ENCODE assay signal across 1 cellular context in the genomic region with DNA sequence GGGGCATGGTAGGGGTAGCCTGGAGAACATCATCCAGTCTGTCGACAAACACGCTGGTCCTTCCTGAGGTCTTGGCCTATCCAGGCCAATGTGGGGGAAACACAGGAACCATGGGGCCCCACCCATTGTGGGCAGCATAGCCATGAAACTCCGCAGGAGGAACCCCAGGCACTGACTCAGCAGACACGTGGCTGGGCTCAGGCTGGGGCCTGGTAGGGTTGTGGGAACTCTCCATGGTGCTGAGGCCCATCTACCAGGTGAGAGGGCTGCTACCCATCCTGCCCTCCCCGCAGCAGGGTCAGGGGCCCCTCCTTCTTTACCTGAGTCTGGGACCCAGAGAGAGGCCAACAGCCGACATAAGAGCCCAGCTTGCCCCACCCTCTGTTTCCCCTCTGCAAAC.
TF ChIP-seq lines count a peak whose summit lies in the region.

No MANE protein-coding gene starts in this region.

TF ChIP-seq in HepG2, 621 proteins besides CTCF, POLR2A, EP300 and RAD21 (continued from another document and continues in another):
- TF ChIP-seq, protein P1, sequence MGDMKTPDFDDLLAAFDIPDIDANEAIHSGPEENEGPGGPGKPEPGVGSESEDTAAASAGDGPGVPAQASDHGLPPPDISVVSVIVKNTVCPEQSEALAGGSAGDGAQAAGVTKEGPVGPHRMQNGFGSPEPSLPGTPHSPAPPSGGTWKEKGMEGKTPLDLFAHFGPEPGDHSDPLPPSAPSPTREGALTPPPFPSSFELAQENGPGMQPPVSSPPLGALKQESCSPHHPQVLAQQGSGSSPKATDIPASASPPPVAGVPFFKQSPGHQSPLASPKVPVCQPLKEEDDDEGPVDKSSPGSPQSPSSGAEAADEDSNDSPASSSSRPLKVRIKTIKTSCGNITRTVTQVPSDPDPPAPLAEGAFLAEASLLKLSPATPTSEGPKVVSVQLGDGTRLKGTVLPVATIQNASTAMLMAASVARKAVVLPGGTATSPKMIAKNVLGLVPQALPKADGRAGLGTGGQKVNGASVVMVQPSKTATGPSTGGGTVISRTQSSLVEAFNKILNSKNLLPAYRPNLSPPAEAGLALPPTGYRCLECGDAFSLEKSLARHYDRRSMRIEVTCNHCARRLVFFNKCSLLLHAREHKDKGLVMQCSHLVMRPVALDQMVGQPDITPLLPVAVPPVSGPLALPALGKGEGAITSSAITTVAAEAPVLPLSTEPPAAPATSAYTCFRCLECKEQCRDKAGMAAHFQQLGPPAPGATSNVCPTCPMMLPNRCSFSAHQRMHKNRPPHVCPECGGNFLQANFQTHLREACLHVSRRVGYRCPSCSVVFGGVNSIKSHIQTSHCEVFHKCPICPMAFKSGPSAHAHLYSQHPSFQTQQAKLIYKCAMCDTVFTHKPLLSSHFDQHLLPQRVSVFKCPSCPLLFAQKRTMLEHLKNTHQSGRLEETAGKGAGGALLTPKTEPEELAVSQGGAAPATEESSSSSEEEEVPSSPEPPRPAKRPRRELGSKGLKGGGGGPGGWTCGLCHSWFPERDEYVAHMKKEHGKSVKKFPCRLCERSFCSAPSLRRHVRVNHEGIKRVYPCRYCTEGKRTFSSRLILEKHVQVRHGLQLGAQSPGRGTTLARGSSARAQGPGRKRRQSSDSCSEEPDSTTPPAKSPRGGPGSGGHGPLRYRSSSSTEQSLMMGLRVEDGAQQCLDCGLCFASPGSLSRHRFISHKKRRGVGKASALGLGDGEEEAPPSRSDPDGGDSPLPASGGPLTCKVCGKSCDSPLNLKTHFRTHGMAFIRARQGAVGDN (CRISPR knock-in tag; IDR thresholded peaks at IDR 0.05), result peak; percentile 34; the same call in 1 of the 2 replicates
- TF ChIP-seq ZNF260 (CRISPR knock-in tag; IDR thresholded peaks at IDR 0.05; ENCODE audit: borderline replicate concordance, low read depth) (no peak), ASH2L (IDR thresholded peaks at IDR 0.05; ENCODE audit: insufficient read length, low read depth, low read length) (no peak), PHF20 (CRISPR knock-in tag; IDR thresholded peaks at IDR 0.05) (0 out of 2 replicates have a peak, but pooled peaks have one; percentile 27), ZNF841 (CRISPR knock-in tag; IDR thresholded peaks at IDR 0.05; ENCODE audit: borderline replicate concordance) (no peak), BORCS8-MEF2B (CRISPR knock-in tag; IDR thresholded peaks at IDR 0.05) (0 out of 2 replicates have a peak, but pooled peaks have one; percentile 39), ZNF569 (CRISPR knock-in tag; IDR thresholded peaks at IDR 0.05; ENCODE audit: borderline replicate concordance) (no peak), ZNF883 (CRISPR knock-in tag; IDR thresholded peaks at IDR 0.05; ENCODE audit: not compliant biosample characterization) (no peak), NRL (CRISPR knock-in tag; IDR thresholded peaks at IDR 0.05; ENCODE audit: borderline replicate concordance) (no peak), CENPX (CRISPR knock-in tag; IDR thresholded peaks at IDR 0.05) (no peak), NFE2 (CRISPR knock-in tag; IDR thresholded peaks at IDR 0.05) (no peak), ZNF7 (CRISPR knock-in tag; IDR thresholded peaks at IDR 0.05) (no peak), ZFP36L2 (CRISPR knock-in tag; IDR thresholded peaks at IDR 0.05) (0 out of 2 replicates have a peak, but pooled peaks have one; percentile 50), NKX3-1 (CRISPR knock-in tag; IDR thresholded peaks at IDR 0.05) (peak; percentile 81), ZNF331 (CRISPR knock-in tag; IDR thresholded peaks at IDR 0.05) (peak; percentile 75), PHF8 (CRISPR knock-in tag; IDR thresholded peaks at IDR 0.05) (no peak), SATB2 (CRISPR knock-in tag; IDR thresholded peaks at IDR 0.05) (peak; percentile 63; the same call in 1 of the 2 replicates), ZNF33B (CRISPR knock-in tag; IDR thresholded peaks at IDR 0.05) (no peak), MAFF (IDR thresholded peaks at IDR 0.05; ENCODE audit: low read depth, low read length) (peak; percentile 17; the same call in 1 of the 2 replicates), ARNT2 (CRISPR knock-in tag; IDR thresholded peaks at IDR 0.05; ENCODE audit: low read depth) (0 out of 2 replicates have a peak, but pooled peaks have one; percentile 39), FOSL2 (CRISPR knock-in tag; IDR thresholded peaks at IDR 0.05) (peak; percentile 58), TEAD2 (CRISPR knock-in tag; IDR thresholded peaks at IDR 0.05) (no peak), GATAD2A (CRISPR knock-in tag; IDR thresholded peaks at IDR 0.05) (no peak), ZNF343 (CRISPR knock-in tag; IDR thresholded peaks at IDR 0.05) (peak; percentile 19; the same call in 1 of the 2 replicates), ZFX (CRISPR knock-in tag; IDR thresholded peaks at IDR 0.05; ENCODE audit: low read depth) (peak; percentile 46; the same call in 1 of the 2 replicates), ZFY (CRISPR knock-in tag; IDR thresholded peaks at IDR 0.05) (peak; percentile 44), ELF3 (CRISPR knock-in tag; IDR thresholded peaks at IDR 0.05) (0 out of 2 replicates have a peak, but pooled peaks have one; percentile 33), ZIK1 (CRISPR knock-in tag; IDR thresholded peaks at IDR 0.05; ENCODE audit: borderline replicate concordance, low read depth) (no peak), PRMT3 (CRISPR knock-in tag; IDR thresholded peaks at IDR 0.05; ENCODE audit: borderline replicate concordance, low read depth) (no peak), HIVEP1 (CRISPR knock-in tag; IDR thresholded peaks at IDR 0.05) (no peak), FLYWCH1 (CRISPR knock-in tag; IDR thresholded peaks at IDR 0.05) (no peak), YEATS2 (CRISPR knock-in tag; IDR thresholded peaks at IDR 0.05; ENCODE audit: borderline replicate concordance) (peak; percentile 34; the same call in 1 of the 2 replicates), ZNF24 (IDR thresholded peaks at IDR 0.05) (no peak), ZNF335 (CRISPR knock-in tag; IDR thresholded peaks at IDR 0.05) (0 out of 2 replicates have a peak, but pooled peaks have one; percentile 40), NAIF1 (CRISPR knock-in tag; IDR thresholded peaks at IDR 0.05; ENCODE audit: borderline replicate concordance) (no peak), ZNF775 (CRISPR knock-in tag; IDR thresholded peaks at IDR 0.05; ENCODE audit: borderline replicate concordance) (no peak), ZNF552 (CRISPR knock-in tag; IDR thresholded peaks at IDR 0.05; ENCODE audit: borderline replicate concordance) (no peak), SOX5 (CRISPR knock-in tag; IDR thresholded peaks at IDR 0.05; ENCODE audit: borderline replicate concordance) (no peak)
- TF ChIP-seq, protein P2, sequence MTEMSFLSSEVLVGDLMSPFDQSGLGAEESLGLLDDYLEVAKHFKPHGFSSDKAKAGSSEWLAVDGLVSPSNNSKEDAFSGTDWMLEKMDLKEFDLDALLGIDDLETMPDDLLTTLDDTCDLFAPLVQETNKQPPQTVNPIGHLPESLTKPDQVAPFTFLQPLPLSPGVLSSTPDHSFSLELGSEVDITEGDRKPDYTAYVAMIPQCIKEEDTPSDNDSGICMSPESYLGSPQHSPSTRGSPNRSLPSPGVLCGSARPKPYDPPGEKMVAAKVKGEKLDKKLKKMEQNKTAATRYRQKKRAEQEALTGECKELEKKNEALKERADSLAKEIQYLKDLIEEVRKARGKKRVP (CRISPR knock-in tag; IDR thresholded peaks at IDR 0.05), result no peak
- TF ChIP-seq, protein P3, sequence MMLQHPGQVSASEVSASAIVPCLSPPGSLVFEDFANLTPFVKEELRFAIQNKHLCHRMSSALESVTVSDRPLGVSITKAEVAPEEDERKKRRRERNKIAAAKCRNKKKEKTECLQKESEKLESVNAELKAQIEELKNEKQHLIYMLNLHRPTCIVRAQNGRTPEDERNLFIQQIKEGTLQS (CRISPR knock-in tag; IDR thresholded peaks at IDR 0.05), result peak; percentile 46; the same call in 1 of the 2 replicates
- TF ChIP-seq, protein P4, sequence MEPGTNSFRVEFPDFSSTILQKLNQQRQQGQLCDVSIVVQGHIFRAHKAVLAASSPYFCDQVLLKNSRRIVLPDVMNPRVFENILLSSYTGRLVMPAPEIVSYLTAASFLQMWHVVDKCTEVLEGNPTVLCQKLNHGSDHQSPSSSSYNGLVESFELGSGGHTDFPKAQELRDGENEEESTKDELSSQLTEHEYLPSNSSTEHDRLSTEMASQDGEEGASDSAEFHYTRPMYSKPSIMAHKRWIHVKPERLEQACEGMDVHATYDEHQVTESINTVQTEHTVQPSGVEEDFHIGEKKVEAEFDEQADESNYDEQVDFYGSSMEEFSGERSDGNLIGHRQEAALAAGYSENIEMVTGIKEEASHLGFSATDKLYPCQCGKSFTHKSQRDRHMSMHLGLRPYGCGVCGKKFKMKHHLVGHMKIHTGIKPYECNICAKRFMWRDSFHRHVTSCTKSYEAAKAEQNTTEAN (CRISPR knock-in tag; conservative IDR thresholded peaks at IDR 0.05), result peak; percentile 58; the same call in 1 of the 2 replicates
- TF ChIP-seq, protein P5, sequence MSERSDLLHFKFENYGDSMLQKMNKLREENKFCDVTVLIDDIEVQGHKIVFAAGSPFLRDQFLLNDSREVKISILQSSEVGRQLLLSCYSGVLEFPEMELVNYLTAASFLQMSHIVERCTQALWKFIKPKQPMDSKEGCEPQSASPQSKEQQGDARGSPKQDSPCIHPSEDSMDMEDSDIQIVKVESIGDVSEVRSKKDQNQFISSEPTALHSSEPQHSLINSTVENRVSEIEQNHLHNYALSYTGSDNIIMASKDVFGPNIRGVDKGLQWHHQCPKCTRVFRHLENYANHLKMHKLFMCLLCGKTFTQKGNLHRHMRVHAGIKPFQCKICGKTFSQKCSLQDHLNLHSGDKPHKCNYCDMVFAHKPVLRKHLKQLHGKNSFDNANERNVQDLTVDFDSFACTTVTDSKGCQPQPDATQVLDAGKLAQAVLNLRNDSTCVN (CRISPR knock-in tag; IDR thresholded peaks at IDR 0.05; ENCODE audit: borderline replicate concordance), result 0 out of 2 replicates have a peak, but pooled peaks have one; percentile 63
- TF ChIP-seq, protein P6, sequence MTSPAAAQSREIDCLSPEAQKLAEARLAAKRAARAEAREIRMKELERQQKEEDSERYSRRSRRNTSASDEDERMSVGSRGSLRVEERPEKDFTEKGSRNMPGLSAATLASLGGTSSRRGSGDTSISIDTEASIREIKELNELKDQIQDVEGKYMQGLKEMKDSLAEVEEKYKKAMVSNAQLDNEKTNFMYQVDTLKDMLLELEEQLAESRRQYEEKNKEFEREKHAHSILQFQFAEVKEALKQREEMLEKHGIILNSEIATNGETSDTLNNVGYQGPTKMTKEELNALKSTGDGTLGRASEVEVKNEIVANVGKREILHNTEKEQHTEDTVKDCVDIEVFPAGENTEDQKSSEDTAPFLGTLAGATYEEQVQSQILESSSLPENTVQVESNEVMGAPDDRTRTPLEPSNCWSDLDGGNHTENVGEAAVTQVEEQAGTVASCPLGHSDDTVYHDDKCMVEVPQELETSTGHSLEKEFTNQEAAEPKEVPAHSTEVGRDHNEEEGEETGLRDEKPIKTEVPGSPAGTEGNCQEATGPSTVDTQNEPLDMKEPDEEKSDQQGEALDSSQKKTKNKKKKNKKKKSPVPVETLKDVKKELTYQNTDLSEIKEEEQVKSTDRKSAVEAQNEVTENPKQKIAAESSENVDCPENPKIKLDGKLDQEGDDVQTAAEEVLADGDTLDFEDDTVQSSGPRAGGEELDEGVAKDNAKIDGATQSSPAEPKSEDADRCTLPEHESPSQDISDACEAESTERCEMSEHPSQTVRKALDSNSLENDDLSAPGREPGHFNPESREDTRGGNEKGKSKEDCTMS (CRISPR knock-in tag; conservative IDR thresholded peaks at IDR 0.05), result no peak
- TF ChIP-seq, protein P7, sequence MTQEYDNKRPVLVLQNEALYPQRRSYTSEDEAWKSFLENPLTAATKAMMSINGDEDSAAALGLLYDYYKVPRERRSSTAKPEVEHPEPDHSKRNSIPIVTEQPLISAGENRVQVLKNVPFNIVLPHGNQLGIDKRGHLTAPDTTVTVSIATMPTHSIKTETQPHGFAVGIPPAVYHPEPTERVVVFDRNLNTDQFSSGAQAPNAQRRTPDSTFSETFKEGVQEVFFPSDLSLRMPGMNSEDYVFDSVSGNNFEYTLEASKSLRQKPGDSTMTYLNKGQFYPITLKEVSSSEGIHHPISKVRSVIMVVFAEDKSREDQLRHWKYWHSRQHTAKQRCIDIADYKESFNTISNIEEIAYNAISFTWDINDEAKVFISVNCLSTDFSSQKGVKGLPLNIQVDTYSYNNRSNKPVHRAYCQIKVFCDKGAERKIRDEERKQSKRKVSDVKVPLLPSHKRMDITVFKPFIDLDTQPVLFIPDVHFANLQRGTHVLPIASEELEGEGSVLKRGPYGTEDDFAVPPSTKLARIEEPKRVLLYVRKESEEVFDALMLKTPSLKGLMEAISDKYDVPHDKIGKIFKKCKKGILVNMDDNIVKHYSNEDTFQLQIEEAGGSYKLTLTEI (CRISPR knock-in tag; conservative IDR thresholded peaks at IDR 0.05), result no peak
- TF ChIP-seq, protein P8, sequence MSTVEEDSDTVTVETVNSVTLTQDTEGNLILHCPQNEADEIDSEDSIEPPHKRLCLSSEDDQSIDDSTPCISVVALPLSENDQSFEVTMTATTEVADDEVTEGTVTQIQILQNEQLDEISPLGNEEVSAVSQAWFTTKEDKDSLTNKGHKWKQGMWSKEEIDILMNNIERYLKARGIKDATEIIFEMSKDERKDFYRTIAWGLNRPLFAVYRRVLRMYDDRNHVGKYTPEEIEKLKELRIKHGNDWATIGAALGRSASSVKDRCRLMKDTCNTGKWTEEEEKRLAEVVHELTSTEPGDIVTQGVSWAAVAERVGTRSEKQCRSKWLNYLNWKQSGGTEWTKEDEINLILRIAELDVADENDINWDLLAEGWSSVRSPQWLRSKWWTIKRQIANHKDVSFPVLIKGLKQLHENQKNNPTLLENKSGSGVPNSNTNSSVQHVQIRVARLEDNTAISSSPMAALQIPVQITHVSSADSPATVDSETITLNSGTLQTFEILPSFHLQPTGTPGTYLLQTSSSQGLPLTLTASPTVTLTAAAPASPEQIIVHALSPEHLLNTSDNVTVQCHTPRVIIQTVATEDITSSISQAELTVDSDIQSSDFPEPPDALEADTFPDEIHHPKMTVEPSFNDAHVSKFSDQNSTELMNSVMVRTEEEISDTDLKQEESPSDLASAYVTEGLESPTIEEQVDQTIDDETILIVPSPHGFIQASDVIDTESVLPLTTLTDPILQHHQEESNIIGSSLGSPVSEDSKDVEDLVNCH (CRISPR knock-in tag; IDR thresholded peaks at IDR 0.05), result no peak
- TF ChIP-seq, protein P9, sequence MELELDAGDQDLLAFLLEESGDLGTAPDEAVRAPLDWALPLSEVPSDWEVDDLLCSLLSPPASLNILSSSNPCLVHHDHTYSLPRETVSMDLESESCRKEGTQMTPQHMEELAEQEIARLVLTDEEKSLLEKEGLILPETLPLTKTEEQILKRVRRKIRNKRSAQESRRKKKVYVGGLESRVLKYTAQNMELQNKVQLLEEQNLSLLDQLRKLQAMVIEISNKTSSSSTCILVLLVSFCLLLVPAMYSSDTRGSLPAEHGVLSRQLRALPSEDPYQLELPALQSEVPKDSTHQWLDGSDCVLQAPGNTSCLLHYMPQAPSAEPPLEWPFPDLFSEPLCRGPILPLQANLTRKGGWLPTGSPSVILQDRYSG (CRISPR knock-in tag; IDR thresholded peaks at IDR 0.05), result peak; percentile 47; the same call in 1 of the 2 replicates
- TF ChIP-seq, protein P10, sequence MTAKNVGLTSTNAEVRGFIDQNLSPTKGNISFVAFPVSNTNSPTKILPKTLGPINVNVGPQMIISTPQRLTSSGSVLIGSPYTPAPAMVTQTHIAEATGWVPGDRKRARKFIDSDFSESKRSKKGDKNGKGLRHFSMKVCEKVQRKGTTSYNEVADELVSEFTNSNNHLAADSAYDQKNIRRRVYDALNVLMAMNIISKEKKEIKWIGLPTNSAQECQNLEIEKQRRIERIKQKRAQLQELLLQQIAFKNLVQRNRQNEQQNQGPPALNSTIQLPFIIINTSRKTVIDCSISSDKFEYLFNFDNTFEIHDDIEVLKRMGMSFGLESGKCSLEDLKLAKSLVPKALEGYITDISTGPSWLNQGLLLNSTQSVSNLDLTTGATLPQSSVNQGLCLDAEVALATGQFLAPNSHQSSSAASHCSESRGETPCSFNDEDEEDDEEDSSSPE (CRISPR knock-in tag; IDR thresholded peaks at IDR 0.05), result no peak
